Comparison of ENCODE assay signal across 1 cellular context in the genomic region with DNA sequence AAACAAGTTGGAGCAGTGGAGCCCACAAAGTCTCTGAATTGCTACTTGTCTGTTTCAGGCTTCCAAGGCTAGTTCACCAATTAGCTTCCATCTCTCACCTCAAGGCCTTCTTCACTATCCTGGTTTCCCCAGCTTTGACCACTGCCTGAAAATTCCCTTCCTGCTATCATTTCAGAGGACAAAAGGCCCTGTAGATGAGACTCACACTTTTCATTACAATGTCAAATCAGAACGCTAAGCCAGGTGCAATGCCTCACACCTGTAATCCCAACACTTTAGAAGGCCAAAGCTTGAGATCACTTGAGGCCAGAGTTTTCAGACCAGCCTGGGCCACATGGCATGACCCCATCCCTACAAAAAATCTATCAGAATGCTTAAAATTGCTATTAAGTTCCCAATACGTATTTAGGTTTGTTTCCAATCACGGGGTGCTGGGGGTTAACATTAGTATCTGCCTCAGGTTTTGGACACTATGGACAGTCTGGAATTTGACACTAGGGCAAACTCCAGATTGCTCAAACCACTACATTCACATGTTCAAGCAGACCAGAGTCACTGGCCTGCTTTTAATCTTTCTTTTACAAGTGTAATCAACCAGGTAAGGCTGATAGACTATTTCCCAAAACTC.
TF ChIP-seq lines count a peak whose summit lies in the region.

No MANE protein-coding gene starts in this region.

TF ChIP-seq in GM12878, 131 proteins besides CTCF, POLR2A, EP300 and RAD21 (continued from another document):
- TF ChIP-seq, protein P1, sequence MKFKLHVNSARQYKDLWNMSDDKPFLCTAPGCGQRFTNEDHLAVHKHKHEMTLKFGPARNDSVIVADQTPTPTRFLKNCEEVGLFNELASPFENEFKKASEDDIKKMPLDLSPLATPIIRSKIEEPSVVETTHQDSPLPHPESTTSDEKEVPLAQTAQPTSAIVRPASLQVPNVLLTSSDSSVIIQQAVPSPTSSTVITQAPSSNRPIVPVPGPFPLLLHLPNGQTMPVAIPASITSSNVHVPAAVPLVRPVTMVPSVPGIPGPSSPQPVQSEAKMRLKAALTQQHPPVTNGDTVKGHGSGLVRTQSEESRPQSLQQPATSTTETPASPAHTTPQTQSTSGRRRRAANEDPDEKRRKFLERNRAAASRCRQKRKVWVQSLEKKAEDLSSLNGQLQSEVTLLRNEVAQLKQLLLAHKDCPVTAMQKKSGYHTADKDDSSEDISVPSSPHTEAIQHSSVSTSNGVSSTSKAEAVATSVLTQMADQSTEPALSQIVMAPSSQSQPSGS (IDR thresholded peaks at IDR 0.05; ENCODE audit: low read length), result 0 out of 2 replicates have a peak, but pooled peaks have one; percentile 14
- TF ChIP-seq POU2F2 (IDR thresholded peaks at IDR 0.05; ENCODE audit: borderline replicate concordance, low read depth, low read length) (peak; percentile 3; the same call in 1 of the 3 replicates), PML (IDR thresholded peaks at IDR 0.05; ENCODE audit: low read length) (peak; percentile 22; the same call in 1 of the 2 replicates), CREB1 (IDR thresholded peaks at IDR 0.05; ENCODE audit: low read depth) (0 out of 2 replicates have a peak, but pooled peaks have one; percentile 2), ATF7 (IDR thresholded peaks at IDR 0.05; ENCODE audit: low read depth) (no peak), CREM (IDR thresholded peaks at IDR 0.05; ENCODE audit: low read depth) (no peak)
- TF ChIP-seq, protein P2, sequence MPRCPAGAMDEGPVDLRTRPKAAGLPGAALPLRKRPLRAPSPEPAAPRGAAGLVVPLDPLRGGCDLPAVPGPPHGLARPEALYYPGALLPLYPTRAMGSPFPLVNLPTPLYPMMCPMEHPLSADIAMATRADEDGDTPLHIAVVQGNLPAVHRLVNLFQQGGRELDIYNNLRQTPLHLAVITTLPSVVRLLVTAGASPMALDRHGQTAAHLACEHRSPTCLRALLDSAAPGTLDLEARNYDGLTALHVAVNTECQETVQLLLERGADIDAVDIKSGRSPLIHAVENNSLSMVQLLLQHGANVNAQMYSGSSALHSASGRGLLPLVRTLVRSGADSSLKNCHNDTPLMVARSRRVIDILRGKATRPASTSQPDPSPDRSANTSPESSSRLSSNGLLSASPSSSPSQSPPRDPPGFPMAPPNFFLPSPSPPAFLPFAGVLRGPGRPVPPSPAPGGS (IDR thresholded peaks at IDR 0.05; ENCODE audit: borderline replicate concordance, insufficient read depth, low read depth, low read length, poor library complexity, severe bottlenecking), result peak; percentile 20
- TF ChIP-seq, protein P3, sequence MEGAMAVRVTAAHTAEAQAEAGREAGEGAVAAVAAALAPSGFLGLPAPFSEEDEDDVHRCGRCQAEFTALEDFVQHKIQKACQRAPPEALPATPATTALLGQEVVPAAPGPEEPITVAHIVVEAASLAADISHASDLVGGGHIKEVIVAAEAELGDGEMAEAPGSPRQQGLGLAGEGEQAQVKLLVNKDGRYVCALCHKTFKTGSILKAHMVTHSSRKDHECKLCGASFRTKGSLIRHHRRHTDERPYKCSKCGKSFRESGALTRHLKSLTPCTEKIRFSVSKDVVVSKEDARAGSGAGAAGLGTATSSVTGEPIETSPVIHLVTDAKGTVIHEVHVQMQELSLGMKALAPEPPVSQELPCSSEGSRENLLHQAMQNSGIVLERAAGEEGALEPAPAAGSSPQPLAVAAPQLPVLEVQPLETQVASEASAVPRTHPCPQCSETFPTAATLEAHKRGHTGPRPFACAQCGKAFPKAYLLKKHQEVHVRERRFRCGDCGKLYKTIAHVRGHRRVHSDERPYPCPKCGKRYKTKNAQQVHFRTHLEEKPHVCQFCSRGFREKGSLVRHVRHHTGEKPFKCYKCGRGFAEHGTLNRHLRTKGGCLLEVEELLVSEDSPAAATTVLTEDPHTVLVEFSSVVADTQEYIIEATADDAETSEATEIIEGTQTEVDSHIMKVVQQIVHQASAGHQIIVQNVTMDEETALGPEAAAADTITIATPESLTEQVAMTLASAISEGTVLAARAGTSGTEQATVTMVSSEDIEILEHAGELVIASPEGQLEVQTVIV (IDR thresholded peaks at IDR 0.05; ENCODE audit: borderline replicate concordance, partially characterized antibody), result no peak
- TF ChIP-seq, protein P4, sequence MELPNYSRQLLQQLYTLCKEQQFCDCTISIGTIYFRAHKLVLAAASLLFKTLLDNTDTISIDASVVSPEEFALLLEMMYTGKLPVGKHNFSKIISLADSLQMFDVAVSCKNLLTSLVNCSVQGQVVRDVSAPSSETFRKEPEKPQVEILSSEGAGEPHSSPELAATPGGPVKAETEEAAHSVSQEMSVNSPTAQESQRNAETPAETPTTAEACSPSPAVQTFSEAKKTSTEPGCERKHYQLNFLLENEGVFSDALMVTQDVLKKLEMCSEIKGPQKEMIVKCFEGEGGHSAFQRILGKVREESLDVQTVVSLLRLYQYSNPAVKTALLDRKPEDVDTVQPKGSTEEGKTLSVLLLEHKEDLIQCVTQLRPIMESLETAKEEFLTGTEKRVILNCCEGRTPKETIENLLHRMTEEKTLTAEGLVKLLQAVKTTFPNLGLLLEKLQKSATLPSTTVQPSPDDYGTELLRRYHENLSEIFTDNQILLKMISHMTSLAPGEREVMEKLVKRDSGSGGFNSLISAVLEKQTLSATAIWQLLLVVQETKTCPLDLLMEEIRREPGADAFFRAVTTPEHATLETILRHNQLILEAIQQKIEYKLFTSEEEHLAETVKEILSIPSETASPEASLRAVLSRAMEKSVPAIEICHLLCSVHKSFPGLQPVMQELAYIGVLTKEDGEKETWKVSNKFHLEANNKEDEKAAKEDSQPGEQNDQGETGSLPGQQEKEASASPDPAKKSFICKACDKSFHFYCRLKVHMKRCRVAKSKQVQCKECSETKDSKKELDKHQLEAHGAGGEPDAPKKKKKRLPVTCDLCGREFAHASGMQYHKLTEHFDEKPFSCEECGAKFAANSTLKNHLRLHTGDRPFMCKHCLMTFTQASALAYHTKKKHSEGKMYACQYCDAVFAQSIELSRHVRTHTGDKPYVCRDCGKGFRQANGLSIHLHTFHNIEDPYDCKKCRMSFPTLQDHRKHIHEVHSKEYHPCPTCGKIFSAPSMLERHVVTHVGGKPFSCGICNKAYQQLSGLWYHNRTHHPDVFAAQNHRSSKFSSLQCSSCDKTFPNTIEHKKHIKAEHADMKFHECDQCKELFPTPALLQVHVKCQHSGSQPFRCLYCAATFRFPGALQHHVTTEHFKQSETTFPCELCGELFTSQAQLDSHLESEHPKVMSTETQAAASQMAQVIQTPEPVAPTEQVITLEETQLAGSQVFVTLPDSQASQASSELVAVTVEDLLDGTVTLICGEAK (IDR thresholded peaks at IDR 0.05; ENCODE audit: borderline replicate concordance), result no peak
- TF ChIP-seq, protein P5, sequence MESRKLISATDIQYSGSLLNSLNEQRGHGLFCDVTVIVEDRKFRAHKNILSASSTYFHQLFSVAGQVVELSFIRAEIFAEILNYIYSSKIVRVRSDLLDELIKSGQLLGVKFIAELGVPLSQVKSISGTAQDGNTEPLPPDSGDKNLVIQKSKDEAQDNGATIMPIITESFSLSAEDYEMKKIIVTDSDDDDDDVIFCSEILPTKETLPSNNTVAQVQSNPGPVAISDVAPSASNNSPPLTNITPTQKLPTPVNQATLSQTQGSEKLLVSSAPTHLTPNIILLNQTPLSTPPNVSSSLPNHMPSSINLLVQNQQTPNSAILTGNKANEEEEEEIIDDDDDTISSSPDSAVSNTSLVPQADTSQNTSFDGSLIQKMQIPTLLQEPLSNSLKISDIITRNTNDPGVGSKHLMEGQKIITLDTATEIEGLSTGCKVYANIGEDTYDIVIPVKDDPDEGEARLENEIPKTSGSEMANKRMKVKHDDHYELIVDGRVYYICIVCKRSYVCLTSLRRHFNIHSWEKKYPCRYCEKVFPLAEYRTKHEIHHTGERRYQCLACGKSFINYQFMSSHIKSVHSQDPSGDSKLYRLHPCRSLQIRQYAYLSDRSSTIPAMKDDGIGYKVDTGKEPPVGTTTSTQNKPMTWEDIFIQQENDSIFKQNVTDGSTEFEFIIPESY (IDR thresholded peaks at IDR 0.05), result no peak
